ENCODE assay signal across 9 cellular contexts in genomic region chr20:19995220-19995863, GRCh38. TPM values are rescaled to one million over a fixed set of nuclear protein-coding genes. Genes with fewer than 3 reads are reported as not detected.
DNase-seq lines count a peak whose midpoint lies in the region; ATAC-seq and TF ChIP-seq lines count a peak whose summit lies in the region.
"Had no signal": no experiment of that assay in that cellular context is flagged by ENCODE, and none has a peak within 500 bp of the region (broad histone marks: within the 10 kb centered on the region; RNA-seq: fewer than 3 reads in every experiment).

No MANE protein-coding gene starts in this region.

- no peaks in the 10 kb centered on the region for H3K27me3 Mint-ChIP-seq in mesothelial cell of epicardium (ENCODE audit: low read depth)

- DNase-seq in DMS53 treated with DMSO at 0.1 percent for 48 hours (lab: John Stamatoyannopoulos, UW; ENCODE audit: unreplicated experiment): peak; percentile 31
- peak; percentile 71 to 86 for DNase-seq in Kasumi-1 (lab: John Stamatoyannopoulos, UW)
- peak; percentile 58 for DNase-seq in RPMI8226
- peak; percentile 65 for DNase-seq in dedifferentiated amniotic fluid mesenchymal stem cell (ENCODE audit: extremely low spot score)
- DNase-seq in mesothelial cell of epicardium (ENCODE audit: low spot score in 2 of 2, unreplicated experiment in 2 of 2): no peak
- no peak for DNase-seq in aorta
- DNase-seq in ecto neural progenitor cell (ENCODE audit: low spot score): no peak

- peak; percentile 75 for ATAC-seq in aorta (ENCODE audit: low FRiP score)
- ATAC-seq in HG02852 (IDR thresholded peaks at IDR 0.05; ENCODE audit: unreplicated experiment): no peak

- peaks cover 1 to 5% of the 10 kb centered on the region in 2 donors for H3K4me1 ChIP-seq in aorta (ENCODE audit: control insufficient read depth in 1 of 2, insufficient read depth in 2 of 2, low read length in 2 of 2)

- no peaks in the 10 kb centered on the region for H3K9me3 Mint-ChIP-seq in mesothelial cell of epicardium

- peaks cover 25% of the 10 kb centered on the region for H3K36me3 Mint-ChIP-seq in mesothelial cell of epicardium

- H3K27ac ChIP-seq in aorta (ENCODE audit: low read depth in 1 of 2, low read length in 2 of 2): no peak overlapping the region

- peaks cover 2 to 3% of the 10 kb centered on the region in 2 donors for H3K36me3 ChIP-seq in aorta (ENCODE audit: control insufficient read depth in 1 of 2, insufficient read depth in 2 of 2, low read length in 1 of 2)

- WGBS in aorta, 2 donors: 18 to 24% methylated on average over 5 of the region's 5 CpGs

- H3K4me1 Mint-ChIP-seq in mesothelial cell of epicardium: peaks cover 51% of the 10 kb centered on the region

- no peaks in the 10 kb centered on the region for H3K9me3 ChIP-seq in aorta (ENCODE audit: control insufficient read depth, low read length)

- no peak overlapping the region for H3K4me3 ChIP-seq in aorta (ENCODE audit: low read length in 2 of 2)

- peak; percentile 78 for TF ChIP-seq CTCF in mesothelial cell of epicardium (IDR thresholded peaks at IDR 0.05; ENCODE audit: unreplicated experiment)

- H3K27ac Mint-ChIP-seq in mesothelial cell of epicardium: no peak overlapping the region

- no peaks in the 10 kb centered on the region for H3K27me3 ChIP-seq in aorta (ENCODE audit: control insufficient read depth in 1 of 2, insufficient read depth in 2 of 2, low read length in 1 of 2)

- no peak overlapping the region for H3K4me3 Mint-ChIP-seq in mesothelial cell of epicardium

- intact Hi-C loops in aorta (cut with DNase I): loop anchor here (1.0 to 5.0 kb wide), 2 partner anchors 210 to 303 kb away; no protein-coding TSS in a partner anchor

RNA-seq across cellular contexts. Expression of gene NAA20, which starts 21.8 kb away (rescaled TPM):
- total RNA-seq in mesothelial cell of epicardium (34.0 to 38.9 TPM (median 36.9 TPM) in 3 replicates), aorta (10 to 100 TPM; 38.1 to 40.6 TPM)
- 10 to 100 TPM; 56.0 to 69.5 TPM for polyA plus RNA-seq in aorta

RNA-seq across cellular contexts. Expression of gene CRNKL1, which starts 56.9 kb away (rescaled TPM):
- 23.9 to 27.8 TPM (median 26.5 TPM) in 3 replicates for total RNA-seq in mesothelial cell of epicardium
- total RNA-seq in aorta: 10 to 100 TPM; 17.6 to 21.0 TPM
- polyA plus RNA-seq in aorta: 10 to 100 TPM in 1 of 2 donors, 1 to 10 TPM in 1; 7.3 to 13.6 TPM

RNA-seq across cellular contexts. Expression of gene CFAP61, which starts 57.0 kb away (rescaled TPM):
- 0.45 to 0.62 TPM in 2 of 3 replicates, not detected in the other for total RNA-seq in mesothelial cell of epicardium
- total RNA-seq in aorta: under 1 TPM in 1 of 2 donors, not detected in 1; 0.91 TPM
- polyA plus RNA-seq in aorta: 1 to 10 TPM in 1 of 2 donors, under 1 TPM in 1; 0.18 to 2.0 TPM
- total RNA-seq: T-helper 2 cell treated with Interferon-gamma antibody and Interleukin-4, amounts not matched to agents 100 ng/mL and 5 ng/mL, for 36 hours had no signal

Comparison
In these comparisons a context has a peak if more than half of its experiments do, and no peak if none do; other contexts are left out.
1. DNase-seq: peak in DMS53 treated with DMSO at 0.1 percent for 48 hours (single experiment), Kasumi-1 (2 of 2), RPMI8226 (single experiment) and dedifferentiated amniotic fluid mesenchymal stem cell (single experiment); none in mesothelial cell of epicardium (0 of 2), aorta (0 of 2) and ecto neural progenitor cell (single experiment).